In the genomic region with DNA sequence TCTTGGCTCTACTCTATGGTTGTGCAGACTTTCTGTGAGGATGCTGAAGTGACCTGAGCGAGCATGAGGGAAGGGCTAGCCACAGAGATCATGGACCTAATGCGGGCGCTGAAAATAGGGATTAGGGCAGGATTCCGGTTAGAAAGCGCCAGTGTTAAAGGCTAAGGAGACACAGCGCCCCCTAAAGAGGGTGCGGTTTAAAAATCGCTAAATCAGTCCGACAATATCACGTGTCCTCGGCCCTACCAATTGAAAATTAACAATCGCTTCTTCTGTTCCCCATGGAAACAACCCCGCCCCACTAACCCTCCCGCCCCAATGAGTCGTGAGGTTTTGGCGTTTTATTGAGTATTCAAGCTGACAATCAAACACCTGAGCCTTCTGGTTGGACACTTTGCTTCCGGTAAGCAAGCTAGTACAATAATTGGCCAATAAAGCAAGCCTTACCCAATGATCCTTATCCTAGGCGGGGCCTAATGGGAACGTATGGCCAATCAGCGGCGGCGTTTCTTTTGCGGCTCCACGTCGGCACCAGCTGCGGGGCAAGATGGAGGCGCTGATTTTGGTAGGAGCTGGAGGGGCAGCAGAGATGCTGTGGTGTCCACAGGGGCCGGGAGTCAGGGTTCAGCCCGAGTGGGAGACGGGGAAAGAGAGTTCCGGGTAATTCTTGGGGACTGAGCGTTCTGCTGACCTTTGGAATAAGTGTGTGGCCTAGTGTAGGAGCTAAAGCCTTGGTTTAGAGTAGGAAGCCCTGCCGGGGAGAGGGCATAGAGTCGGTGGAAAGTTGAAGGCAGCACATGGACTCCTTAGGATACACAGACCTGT, we compare ENCODE assay signal across 8 cellular contexts. TPM values are rescaled to one million over a fixed set of nuclear protein-coding genes. Genes with fewer than 3 reads are reported as not detected.
DNase-seq lines count a peak whose midpoint lies in the region; ATAC-seq lines count a peak whose summit lies in the region.

A gene with protein sequence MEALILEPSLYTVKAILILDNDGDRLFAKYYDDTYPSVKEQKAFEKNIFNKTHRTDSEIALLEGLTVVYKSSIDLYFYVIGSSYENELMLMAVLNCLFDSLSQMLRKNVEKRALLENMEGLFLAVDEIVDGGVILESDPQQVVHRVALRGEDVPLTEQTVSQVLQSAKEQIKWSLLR (plus strand): TSS at position 515 of the 825 bp plus-strand sequence. CDS start 33 bp downstream, at position 548.

- H3K27me3 Mint-ChIP-seq in dendritic cell treated with granulocyte-macrophage colony-stimulating factor and Interleukin-4, amounts not matched to agents 40 ng/mL and 50 ng/mL, for 4 days = no peaks in the 10 kb centered on the region

- peaks cover 48% of the 10 kb centered on the region for H3K4me1 Mint-ChIP-seq in dendritic cell treated with granulocyte-macrophage colony-stimulating factor and Interleukin-4, amounts not matched to agents 40 ng/mL and 50 ng/mL, for 4 days (ENCODE audit: low read depth)

- intact Hi-C loops in dendritic cell treated with granulocyte-macrophage colony-stimulating factor and Interleukin-4, amounts not matched to agents 40 ng/mL and 50 ng/mL, for 4 days (cut with micrococcal nuclease) = loop anchor here (1.0 to 5.0 kb wide), 3 partner anchors 31 to 45 kb away; a partner anchor contains a TSS

- peak within 1 kb of the TSS; percentile 100 for H3K4me3 Mint-ChIP-seq in dendritic cell treated with granulocyte-macrophage colony-stimulating factor and Interleukin-4, amounts not matched to agents 40 ng/mL and 50 ng/mL, for 4 days

- DNase-seq in CD1c-positive myeloid dendritic cell (ENCODE audit: extremely low spot score) (peak; percentile 99), NCI-H748 (lab: John Stamatoyannopoulos, UW; ENCODE audit: unreplicated experiment) (peak; percentile 100), left lobe of liver (ENCODE audit: low spot score) (peak; percentile 95)
- DNase-seq in activated CD4-positive, alpha-beta T cell treated with anti-CD3 and anti-CD28 coated beads, Interleukin-2, amount 50 U/mL, for 1 hour = peak; percentile 89
- DNase-seq in stimulated activated CD4-positive, alpha-beta T cell treated with anti-CD3 and anti-CD28 coated beads, Interleukin-2, amount 100 ng/mL, for 4 hours (ENCODE audit: low read depth) = peak; percentile 90

- H3K27ac Mint-ChIP-seq in dendritic cell treated with granulocyte-macrophage colony-stimulating factor and Interleukin-4, amounts not matched to agents 40 ng/mL and 50 ng/mL, for 4 days = peak within 1 kb of the TSS; percentile 95

- ATAC-seq in GM19372 (IDR thresholded peaks at IDR 0.05; ENCODE audit: low read depth, unreplicated experiment) = peak; percentile 99
- ATAC-seq in HG03558 (IDR thresholded peaks at IDR 0.05; ENCODE audit: extremely low read depth, unreplicated experiment) = peak; percentile 95
- peak; percentile 96 for ATAC-seq in left lobe of liver

- peaks cover 19% of the 10 kb centered on the region for H3K36me3 Mint-ChIP-seq in dendritic cell treated with granulocyte-macrophage colony-stimulating factor and Interleukin-4, amounts not matched to agents 40 ng/mL and 50 ng/mL, for 4 days (ENCODE audit: low read depth)

- H3K9me3 Mint-ChIP-seq in dendritic cell treated with granulocyte-macrophage colony-stimulating factor and Interleukin-4, amounts not matched to agents 40 ng/mL and 50 ng/mL, for 4 days = no peaks in the 10 kb centered on the region

RNA-seq across cellular contexts. Expression of the gene that starts here (rescaled TPM):
- 71.7 TPM for total RNA-seq in left lobe of liver

Comparison
In these comparisons a context has a peak if more than half of its experiments do, and no peak if none do; other contexts are left out.
1. Peak in every context shown above with its lines: DNase-seq and ATAC-seq.